ENCODE assay signal across 29 cellular contexts in the genomic region with DNA sequence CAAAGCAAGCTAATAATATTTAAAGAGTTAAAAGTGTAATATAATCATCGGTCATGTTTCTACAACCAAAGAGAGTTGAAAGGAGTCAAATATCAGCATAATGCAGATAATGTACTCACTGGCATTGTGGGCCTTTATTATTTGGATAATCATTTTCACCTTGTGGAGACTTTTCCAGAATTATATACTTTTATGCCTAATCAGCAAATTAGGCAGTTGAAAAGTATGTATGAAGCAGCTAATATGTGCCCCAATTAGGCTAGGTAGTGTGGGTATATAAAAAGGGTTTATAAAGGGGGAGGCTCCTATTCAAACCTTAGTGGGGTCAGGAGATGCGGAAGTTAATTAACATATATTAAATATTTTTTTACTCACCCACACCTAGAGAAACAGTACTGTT.
"Had no signal": no experiment of that assay in that cellular context is flagged by ENCODE, and none has a peak within 500 bp of the region (broad histone marks: within the 10 kb centered on the region; RNA-seq: fewer than 3 reads in every experiment).

No MANE protein-coding gene starts in this region.

- FAIRE-seq: astrocyte had no signal

- H3K27ac ChIP-seq: SK-N-MC had no signal

- DNase-seq: activated CD4-positive, alpha-beta memory T cell treated with anti-CD3 and anti-CD28 coated beads for 36 hours; activated CD4-positive, alpha-beta T cell treated with anti-CD3 and anti-CD28 coated beads, Interleukin-2, amount 10 ng/mL, durations not matched to agents 7 days and 5 days; activated CD4-positive, CD25-positive, alpha-beta regulatory T cell; activated CD8-positive, alpha-beta memory T cell treated with anti-CD3 and anti-CD28 coated beads for 24 hours; activated gamma-delta T cell; activated naive CD4-positive, alpha-beta T cell treated with anti-CD3 and anti-CD28 coated beads for 36 hours; activated T-cell treated with anti-CD3 and anti-CD28 coated beads, Interleukin-2, amount 50 U/mL, for 4 hours; amygdala; cerebellar nuclear complex; MG63; NCI-H1105; NCI-H1436; NCI-H1694 treated with DMSO at 0.1 percent for 48 hours; NCI-H2029 treated with DMSO at 0.1 percent for 48 hours; NCI-H510A treated with DMSO at 0.1 percent for 48 hours; NCI-H69; NK-92 treated with Interleukin-12 subunit alpha and Interleukin-12 subunit beta, amount 100 ng/mL, for 24 hours; OCI-M1; RPMI8226; T-cell; T-helper 2 cell had no signal

- H3K9me3 ChIP-seq: MG63 had no signal

- H3K36me3 ChIP-seq: cardiac muscle cell, MG63 had no signal

- H3K27ac Mint-ChIP-seq: activated CD4-positive, alpha-beta memory T cell treated with anti-CD3 and anti-CD28 coated beads for 36 hours; activated CD4-positive, alpha-beta T cell treated with anti-CD3 and anti-CD28 coated beads, Interleukin-2, amount 10 ng/mL, durations not matched to agents 7 days and 5 days; activated naive CD4-positive, alpha-beta T cell treated with anti-CD3 and anti-CD28 coated beads for 36 hours; activated naive CD8-positive, alpha-beta T cell; activated T-helper 17 cell treated with anti-CD3 and anti-CD28 coated beads, Interleukin-2, amount 50 U/mL, for 72 hours; T-cell had no signal

- ATAC-seq: activated T-cell treated with anti-CD3 and anti-CD28 coated beads, Interleukin-2, amount 50 U/mL, for 4 hours; activated T-helper 17 cell treated with anti-CD3 and anti-CD28 coated beads, Interleukin-2, amount 50 U/mL, for 72 hours; Panc1; Right ventricle myocardium inferior; T-cell had no signal

- H3K36me3 Mint-ChIP-seq: activated CD4-positive, alpha-beta memory T cell treated with anti-CD3 and anti-CD28 coated beads for 36 hours; activated naive CD8-positive, alpha-beta T cell; brain; T-cell had no signal

- H3K27me3 Mint-ChIP-seq: activated CD4-positive, alpha-beta memory T cell treated with anti-CD3 and anti-CD28 coated beads for 36 hours; activated naive CD8-positive, alpha-beta T cell; activated T-helper 17 cell treated with anti-CD3 and anti-CD28 coated beads, Interleukin-2, amount 50 U/mL, for 72 hours; brain; T-cell had no signal

- H3K4me3 ChIP-seq: cardiac muscle cell, MG63, SK-N-MC had no signal

- H3K4me3 Mint-ChIP-seq: activated CD4-positive, alpha-beta memory T cell treated with anti-CD3 and anti-CD28 coated beads for 36 hours; activated CD4-positive, alpha-beta T cell treated with anti-CD3 and anti-CD28 coated beads, Interleukin-2, amount 10 ng/mL, durations not matched to agents 7 days and 5 days; activated naive CD4-positive, alpha-beta T cell treated with anti-CD3 and anti-CD28 coated beads for 36 hours; activated naive CD8-positive, alpha-beta T cell; activated T-cell treated with anti-CD3 and anti-CD28 coated beads, Interleukin-2, amount 50 U/mL, for 4 hours; T-cell had no signal

- H3K27me3 ChIP-seq: cardiac muscle cell, MG63 had no signal

- H3K9me3 Mint-ChIP-seq: activated CD4-positive, alpha-beta memory T cell treated with anti-CD3 and anti-CD28 coated beads for 36 hours; activated CD4-positive, alpha-beta T cell treated with anti-CD3 and anti-CD28 coated beads, Interleukin-2, amount 10 ng/mL, durations not matched to agents 7 days and 5 days; activated naive CD4-positive, alpha-beta T cell treated with anti-CD3 and anti-CD28 coated beads for 36 hours; activated T-cell treated with anti-CD3 and anti-CD28 coated beads, Interleukin-2, amount 50 U/mL, for 4 hours; activated T-helper 17 cell treated with anti-CD3 and anti-CD28 coated beads, Interleukin-2, amount 50 U/mL, for 72 hours; brain; T-cell had no signal
